ENCODE assay signal across 30 cellular contexts in the genomic region with DNA sequence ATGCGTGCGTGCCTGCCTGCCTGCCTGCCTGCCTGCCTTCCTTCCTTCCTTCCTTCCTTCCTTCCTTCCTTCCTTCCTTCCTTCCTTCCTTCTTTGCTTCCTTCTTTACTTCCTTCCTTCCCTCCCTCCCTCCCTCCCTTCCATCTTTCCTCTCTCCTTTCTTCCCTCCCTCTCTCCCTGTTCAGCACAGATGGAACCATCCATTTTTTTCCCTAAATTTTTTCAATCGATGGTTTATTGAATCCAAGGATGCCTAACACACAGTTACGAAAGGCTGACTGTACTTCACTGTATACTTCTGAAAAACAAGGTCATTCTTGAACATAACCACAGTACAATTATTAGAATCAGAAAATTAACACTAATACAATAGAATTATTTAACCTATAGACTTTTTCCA. TPM values are rescaled to one million over a fixed set of nuclear protein-coding genes. Genes with fewer than 3 reads are reported as not detected.
A peak's percentile ranks its signal among the peaks of the same experiment; 100 is the strongest.
DNase-seq lines count a peak whose midpoint lies in the region; TF ChIP-seq lines count a peak whose summit lies in the region.
"Had no signal": no experiment of that assay in that cellular context is flagged by ENCODE, and none has a peak within 500 bp of the region (broad histone marks: within the 10 kb centered on the region; RNA-seq: fewer than 3 reads in every experiment).

No MANE protein-coding gene starts in this region.

- POLR2A ChIA-PET in A673 (lab: Charles Lee; ENCODE audit: low non-redundant PET): no interaction called here

- H3K27ac ChIP-seq in A673 (ENCODE audit: low read depth, low read length, poor library complexity, severe bottlenecking) (peak overlapping the region; percentile 78), SK-N-MC (peak overlapping the region; percentile 97)
- H3K27ac ChIP-seq: 22Rv1; A549; BLaER1; BLaER1 treated with 17β-estradiol and CSF1 and Interleukin-3, amounts not matched to agents 10 nM and 100 nM; C4-2B had no signal

- H3K9me3 ChIP-seq in A673 (ENCODE audit: low read depth, low read length, poor library complexity, severe bottlenecking): no peaks in the 10 kb centered on the region
- H3K9me3 ChIP-seq in SK-N-MC (ENCODE audit: low read depth, low read length): no peaks in the 10 kb centered on the region
- H3K9me3 ChIP-seq: A549; BE2C; BLaER1; BLaER1 treated with 17β-estradiol and CSF1 and Interleukin-3, amounts not matched to agents 10 nM and 100 nM; Caco-2 had no signal

- no peaks in the 10 kb centered on the region for H3K27me3 ChIP-seq in A673 (replicated peaks; ENCODE audit: insufficient read depth, low read depth, low read length, poor library complexity)
- H3K27me3 ChIP-seq: BE2C; BLaER1; BLaER1 treated with 17β-estradiol and CSF1 and Interleukin-3, amounts not matched to agents 10 nM and 100 nM had no signal

- no peaks in the 10 kb centered on the region for H3K4me1 ChIP-seq in A673 (ENCODE audit: insufficient read depth, low read length, poor library complexity, severe bottlenecking)
- H3K4me1 ChIP-seq: A549; BE2C; BLaER1; BLaER1 treated with 17β-estradiol and CSF1 and Interleukin-3, amounts not matched to agents 10 nM and 100 nM; Caco-2 had no signal

- DNase-seq in A673 (ENCODE audit: low spot score) (peak; percentile 49), SK-N-MC (ENCODE audit: low read depth, low spot score) (peak; percentile 90), germinal center (ENCODE audit: low spot score) (no peak), NCI-H2227 (lab: John Stamatoyannopoulos, UW; ENCODE audit: unreplicated experiment) (no peak)
- DNase-seq: 8988T; ACHN; AML-193; BE2C; C1 segment of cervical spinal cord; Caco-2; Calu3; CD4-positive, alpha-beta memory T cell; CD4-positive, alpha-beta T cell; CD4-positive, CD25-positive, alpha-beta regulatory T cell; CD8-positive, alpha-beta memory T cell; CD8-positive, alpha-beta T cell; COR-L47; DMS 273 treated with DMSO at 0.1 percent for 48 hours; DMS153; DMS53; DMS79; DMS79 treated with DMSO at 0.1 percent for 48 hours; DND-41; EL had no signal

- BruUV-seq in A673 (replicated peaks; lab: Mats Ljungman, UMichigan): no TSS peak

- intact Hi-C loops in A673 (cut with micrococcal nuclease; ENCODE audit: unreplicated experiment): no loop called here

- TF ChIP-seq CTCF in A673 (conservative IDR thresholded peaks at IDR 0.05; ENCODE audit: low read depth, low read length): no peak

- H3K4me3 ChIP-seq in A673 (ENCODE audit: low read depth, low read length, poor library complexity, severe bottlenecking): no peak overlapping the region
- peak overlapping the region; percentile 6; the same call in 1 of the 2 replicates for H3K4me3 ChIP-seq in SK-N-MC
- H3K4me3 ChIP-seq: A549; BLaER1; BLaER1 treated with 17β-estradiol and CSF1 and Interleukin-3, amounts not matched to agents 10 nM and 100 nM had no signal

- CTCF ChIA-PET in A673 (lab: Charles Lee): no interaction called here

- H3K36me3 ChIP-seq in A673 (ENCODE audit: insufficient read depth, low read length, poor library complexity, severe bottlenecking) (no peaks in the 10 kb centered on the region), SK-N-MC (ENCODE audit: insufficient read depth, low read length) (no peaks in the 10 kb centered on the region)
- H3K36me3 ChIP-seq: BE2C; BLaER1; BLaER1 treated with 17β-estradiol and CSF1 and Interleukin-3, amounts not matched to agents 10 nM and 100 nM had no signal

- peak overlapping the region; percentile 71 for H3K9ac ChIP-seq in SK-N-MC (ENCODE audit: insufficient read length)
- H3K9ac ChIP-seq: BLaER1; BLaER1 treated with 17β-estradiol and CSF1 and Interleukin-3, amounts not matched to agents 10 nM and 100 nM had no signal

RNA-seq across cellular contexts. Expression of a gene that starts 53.8 kb away (rescaled TPM):
- 10.2 and 15.6 TPM in 2 replicates for total RNA-seq in A673 (2021)
- total RNA-seq: B cell; CD4-positive, alpha-beta memory T cell; CD4-positive, alpha-beta T cell; CD8-positive, alpha-beta memory T cell; CD8-positive, alpha-beta T cell had no signal

Comparison
In these comparisons a context has a peak if more than half of its experiments do, and no peak if none do; other contexts are left out.
1. DNase-seq: peak in A673 (single experiment) and SK-N-MC (single experiment); none in germinal center (single experiment) and NCI-H2227 (single experiment).